22 cellular contexts compared by ENCODE assay signal in the genomic region with DNA sequence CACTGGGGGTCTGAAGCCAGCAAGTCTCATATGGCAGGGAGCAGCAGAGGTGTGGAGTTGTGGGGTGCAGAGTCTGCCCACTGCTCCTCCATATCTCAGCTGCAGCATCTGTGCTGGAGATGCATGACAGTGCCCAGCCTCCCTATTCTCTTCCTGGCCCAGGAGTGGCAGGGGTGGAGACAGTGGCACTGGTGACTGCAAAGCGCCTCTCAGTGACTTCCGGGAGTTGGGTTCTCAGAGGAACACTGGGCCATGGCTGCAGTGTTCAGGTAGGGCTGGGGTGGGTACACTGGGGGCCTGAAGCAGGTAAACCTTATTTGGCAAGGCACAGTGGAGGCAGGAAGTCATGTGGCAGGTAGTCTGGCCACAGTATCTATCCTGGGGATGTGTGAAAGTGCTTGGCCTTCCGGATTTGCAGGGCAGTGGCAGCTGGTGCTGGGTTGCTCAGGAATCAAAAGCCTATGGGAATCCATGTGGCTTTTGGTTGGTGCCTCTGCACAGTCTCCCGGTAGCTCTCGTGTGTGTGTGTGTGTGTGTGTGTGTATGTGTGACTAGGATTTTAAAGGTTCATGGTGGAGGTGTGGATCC.
DNase-seq lines count a peak whose midpoint lies in the region; ATAC-seq and TF ChIP-seq lines count a peak whose summit lies in the region.
"Had no signal": no experiment of that assay in that cellular context is flagged by ENCODE, and none has a peak within 500 bp of the region (broad histone marks: within the 10 kb centered on the region; RNA-seq: fewer than 3 reads in every experiment).

No MANE protein-coding gene starts in this region.

- DNase-seq in cardiac septum (ENCODE audit: low spot score) (peak; percentile 60), heart left ventricle (no peak), endodermal cell (peak; percentile 47), thyroid gland (no peak), NCI-H1694 treated with DMSO at 0.1 percent for 48 hours (lab: John Stamatoyannopoulos, UW) (no peak)
- DNase-seq: Calu3; CD4-positive, CD25-positive, alpha-beta regulatory T cell; DMS79 treated with DMSO at 0.1 percent for 48 hours; GDM1; GOT3; IMR-90; Kasumi-1; MV-4-11; NCI-H1417 treated with DMSO at 0.1 percent for 48 hours; NCI-H2081; NCI-H510A treated with DMSO at 0.1 percent for 48 hours; NK-92 treated with Interleukin-12 subunit alpha and Interleukin-12 subunit beta, amount 100 ng/mL, for 24 hours; Right ventricle myocardium superior; SK-N-SH had no signal

- no peak overlapping the region for H3K9ac ChIP-seq in endodermal cell (ENCODE audit: extremely low read depth, low read length, poor library complexity, severe bottlenecking)
- H3K9ac ChIP-seq: SK-N-SH had no signal

- no peaks in the 10 kb centered on the region for H3K27me3 Mint-ChIP-seq in endodermal cell (ENCODE audit: insufficient read depth)
- peaks cover 37% of the 10 kb centered on the region for H3K27me3 Mint-ChIP-seq in stimulated activated memory B cell treated with anti-CD40 and anti-IgM and Interleukin-4, amounts not matched to agents 10 μg/mL and 1 μg/mL and 100 μg/mL, for 72 hours

- intact Hi-C loops in cardiac septum (cut with DNase I) = no loop called here
- intact Hi-C loops in heart left ventricle (cut with DNase I) = no loop called here
- intact Hi-C loops in thyroid gland (cut with DNase I) = no loop called here

- H3K27me3 ChIP-seq in heart left ventricle (no peaks in the 10 kb centered on the region), endodermal cell (ENCODE audit: control insufficient read depth, insufficient read depth, low read length, poor library complexity, severe bottlenecking) (no peaks in the 10 kb centered on the region), thyroid gland (no peaks in the 10 kb centered on the region)

- H3K27ac ChIP-seq in heart left ventricle = no peak overlapping the region
- H3K27ac ChIP-seq in endodermal cell (ENCODE audit: low read depth, low read length) = no peak overlapping the region
- H3K27ac ChIP-seq in thyroid gland = no peak overlapping the region

- TF ChIP-seq POLR2A in heart left ventricle (IDR thresholded peaks at IDR 0.05) (no peak), thyroid gland (IDR thresholded peaks at IDR 0.05) (no peak)

- H3K27ac Mint-ChIP-seq in endodermal cell = no peak overlapping the region
- H3K27ac Mint-ChIP-seq in stimulated activated memory B cell treated with anti-CD40 and anti-IgM and Interleukin-4, amounts not matched to agents 10 μg/mL and 1 μg/mL and 100 μg/mL, for 72 hours = no peak overlapping the region
- H3K27ac Mint-ChIP-seq: CD4-positive, CD25-positive, alpha-beta regulatory T cell had no signal

- no peak overlapping the region for H3K4me3 ChIP-seq in heart left ventricle
- H3K4me3 ChIP-seq in endodermal cell (ENCODE audit: low read length) = no peak overlapping the region
- no peak overlapping the region for H3K4me3 ChIP-seq in thyroid gland (replicated peaks in 1 of 3)

- no peaks in the 10 kb centered on the region for H3K4me1 ChIP-seq in heart left ventricle
- H3K4me1 ChIP-seq in endodermal cell (ENCODE audit: control insufficient read depth, insufficient read depth, low read length) = no peaks in the 10 kb centered on the region
- no peaks in the 10 kb centered on the region for H3K4me1 ChIP-seq in thyroid gland

- H3K4me3 Mint-ChIP-seq in endodermal cell = no peak overlapping the region
- H3K4me3 Mint-ChIP-seq in stimulated activated memory B cell treated with anti-CD40 and anti-IgM and Interleukin-4, amounts not matched to agents 10 μg/mL and 1 μg/mL and 100 μg/mL, for 72 hours = no peak overlapping the region
- H3K4me3 Mint-ChIP-seq: CD4-positive, CD25-positive, alpha-beta regulatory T cell had no signal

- WGBS in heart left ventricle, 4 donors = 66 to 100% (median 87%) methylated on average over 2 to 5 of the region's 5 CpGs
- WGBS in endodermal cell (ENCODE audit: insufficient coverage in 1 of 2, insufficient read length in 1 of 2), 2 experiments = 67 to 92% methylated on average over 1 to 4 of the region's 5 CpGs
- 83 to 88% methylated on average over 5 of the region's 5 CpGs for WGBS in thyroid gland, 2 donors

- H3K36me3 ChIP-seq in heart left ventricle (no peaks in the 10 kb centered on the region), endodermal cell (ENCODE audit: control insufficient read depth, insufficient read depth, low read length) (no peaks in the 10 kb centered on the region), thyroid gland (no peaks in the 10 kb centered on the region)

- ATAC-seq in heart left ventricle = no peak
- peak; percentile 40 for ATAC-seq in HG03378 (IDR thresholded peaks at IDR 0.05; ENCODE audit: unreplicated experiment)
- ATAC-seq in stimulated activated memory B cell treated with anti-CD40 and anti-IgM and Interleukin-4, amounts not matched to agents 10 μg/mL and 1 μg/mL and 100 μg/mL, for 72 hours = peak; percentile 34
- ATAC-seq in GM18517 (IDR thresholded peaks at IDR 0.05; ENCODE audit: unreplicated experiment) = no peak

- peaks cover 0 to 27% (median 9%) of the 10 kb centered on the region in 12 donors for H3K9me3 ChIP-seq in heart left ventricle
- peaks cover 16% of the 10 kb centered on the region for H3K9me3 ChIP-seq in endodermal cell (ENCODE audit: control insufficient read depth, low read length)
- no peaks in the 10 kb centered on the region for H3K9me3 ChIP-seq in thyroid gland

- peaks cover 6% of the 10 kb centered on the region for H3K4me1 Mint-ChIP-seq in endodermal cell
- H3K4me1 Mint-ChIP-seq in stimulated activated memory B cell treated with anti-CD40 and anti-IgM and Interleukin-4, amounts not matched to agents 10 μg/mL and 1 μg/mL and 100 μg/mL, for 72 hours = peaks cover 12% of the 10 kb centered on the region
- H3K4me1 Mint-ChIP-seq: CD4-positive, CD25-positive, alpha-beta regulatory T cell had no signal

- peaks cover 15% of the 10 kb centered on the region for H3K9me3 Mint-ChIP-seq in endodermal cell
- H3K9me3 Mint-ChIP-seq in stimulated activated memory B cell treated with anti-CD40 and anti-IgM and Interleukin-4, amounts not matched to agents 10 μg/mL and 1 μg/mL and 100 μg/mL, for 72 hours = peaks cover 8% of the 10 kb centered on the region

- TF ChIP-seq CTCF in heart left ventricle (IDR thresholded peaks at IDR 0.05) = no peak
- no peak for TF ChIP-seq CTCF in endodermal cell (conservative IDR thresholded peaks at IDR 0.05)
- no peak for TF ChIP-seq CTCF in thyroid gland (IDR thresholded peaks at IDR 0.05)

- H3K36me3 Mint-ChIP-seq in endodermal cell (ENCODE audit: low read depth) = no peaks in the 10 kb centered on the region
- no peaks in the 10 kb centered on the region for H3K36me3 Mint-ChIP-seq in stimulated activated memory B cell treated with anti-CD40 and anti-IgM and Interleukin-4, amounts not matched to agents 10 μg/mL and 1 μg/mL and 100 μg/mL, for 72 hours
- H3K36me3 Mint-ChIP-seq: CD4-positive, CD25-positive, alpha-beta regulatory T cell had no signal

Comparison
In these comparisons a context has a peak if more than half of its experiments do, and no peak if none do; other contexts are left out.
1. DNase-seq: peak in cardiac septum (single experiment) and endodermal cell (single experiment); none in heart left ventricle (0 of 5), thyroid gland (0 of 2) and NCI-H1694 treated with DMSO at 0.1 percent for 48 hours (single experiment).
2. ATAC-seq: peak in HG03378 (single experiment) and stimulated activated memory B cell treated with anti-CD40 and anti-IgM and Interleukin-4, amounts not matched to agents 10 μg/mL and 1 μg/mL and 100 μg/mL, for 72 hours (single experiment); none in heart left ventricle (0 of 4) and GM18517 (single experiment).